ENCODE assay signal across 1 cellular context in the genomic region with DNA sequence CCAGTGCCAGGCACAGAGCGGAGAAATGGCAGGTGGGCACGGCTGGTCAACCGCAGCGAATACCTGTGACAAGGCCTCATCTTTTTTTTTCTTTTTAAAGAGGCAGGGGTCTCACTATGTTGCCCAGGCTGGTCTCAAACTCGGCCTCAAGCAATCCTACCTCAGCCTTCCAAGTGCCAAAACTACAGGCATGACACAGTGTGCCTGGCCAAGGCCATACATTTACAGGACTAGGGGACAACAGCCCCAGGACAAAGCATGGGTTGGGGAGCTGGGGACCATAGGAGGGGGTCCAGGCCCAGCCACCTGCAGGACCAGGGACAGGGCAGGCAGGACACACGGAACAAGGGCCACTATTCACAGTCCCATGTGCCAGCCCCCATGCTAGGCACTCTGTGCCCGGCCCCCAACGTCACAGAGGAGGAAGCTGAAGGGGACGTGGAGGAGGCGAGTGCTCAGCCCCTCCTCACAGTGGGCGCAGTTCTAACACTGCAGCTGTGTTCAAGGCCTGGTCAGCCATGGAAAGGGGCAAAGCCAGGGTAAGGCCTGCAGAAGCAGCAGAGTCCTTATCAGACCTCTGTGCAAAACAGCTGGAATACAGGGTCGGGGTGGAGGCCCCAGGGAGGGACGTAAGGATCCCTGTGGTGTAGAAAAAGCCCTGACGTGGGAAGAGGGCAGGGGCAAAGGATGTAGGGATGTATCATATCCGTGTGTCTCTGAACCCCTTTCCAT.
TF ChIP-seq lines count a peak whose summit lies in the region.

No MANE protein-coding gene starts in this region.

TF ChIP-seq in SK-N-SH, 30 proteins besides CTCF, POLR2A, EP300 and RAD21 (continued from another document):
- TF ChIP-seq, protein P1, sequence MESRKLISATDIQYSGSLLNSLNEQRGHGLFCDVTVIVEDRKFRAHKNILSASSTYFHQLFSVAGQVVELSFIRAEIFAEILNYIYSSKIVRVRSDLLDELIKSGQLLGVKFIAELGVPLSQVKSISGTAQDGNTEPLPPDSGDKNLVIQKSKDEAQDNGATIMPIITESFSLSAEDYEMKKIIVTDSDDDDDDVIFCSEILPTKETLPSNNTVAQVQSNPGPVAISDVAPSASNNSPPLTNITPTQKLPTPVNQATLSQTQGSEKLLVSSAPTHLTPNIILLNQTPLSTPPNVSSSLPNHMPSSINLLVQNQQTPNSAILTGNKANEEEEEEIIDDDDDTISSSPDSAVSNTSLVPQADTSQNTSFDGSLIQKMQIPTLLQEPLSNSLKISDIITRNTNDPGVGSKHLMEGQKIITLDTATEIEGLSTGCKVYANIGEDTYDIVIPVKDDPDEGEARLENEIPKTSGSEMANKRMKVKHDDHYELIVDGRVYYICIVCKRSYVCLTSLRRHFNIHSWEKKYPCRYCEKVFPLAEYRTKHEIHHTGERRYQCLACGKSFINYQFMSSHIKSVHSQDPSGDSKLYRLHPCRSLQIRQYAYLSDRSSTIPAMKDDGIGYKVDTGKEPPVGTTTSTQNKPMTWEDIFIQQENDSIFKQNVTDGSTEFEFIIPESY (IDR thresholded peaks at IDR 0.05; ENCODE audit: borderline replicate concordance, low read depth) = no peak
- TF ChIP-seq TAF1 (IDR thresholded peaks at IDR 0.05; ENCODE audit: borderline replicate concordance, low read depth, low read length) (no peak), JUND (IDR thresholded peaks at IDR 0.05) (no peak), EZH2phosphoT487 (IDR thresholded peaks at IDR 0.05; ENCODE audit: borderline replicate concordance, low read depth) (no peak)
- TF ChIP-seq, protein P2, sequence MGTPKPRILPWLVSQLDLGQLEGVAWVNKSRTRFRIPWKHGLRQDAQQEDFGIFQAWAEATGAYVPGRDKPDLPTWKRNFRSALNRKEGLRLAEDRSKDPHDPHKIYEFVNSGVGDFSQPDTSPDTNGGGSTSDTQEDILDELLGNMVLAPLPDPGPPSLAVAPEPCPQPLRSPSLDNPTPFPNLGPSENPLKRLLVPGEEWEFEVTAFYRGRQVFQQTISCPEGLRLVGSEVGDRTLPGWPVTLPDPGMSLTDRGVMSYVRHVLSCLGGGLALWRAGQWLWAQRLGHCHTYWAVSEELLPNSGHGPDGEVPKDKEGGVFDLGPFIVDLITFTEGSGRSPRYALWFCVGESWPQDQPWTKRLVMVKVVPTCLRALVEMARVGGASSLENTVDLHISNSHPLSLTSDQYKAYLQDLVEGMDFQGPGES (IDR thresholded peaks at IDR 0.05; ENCODE audit: low read depth, low read length) = no peak
TF ChIP-seq in SK-N-SH: peak in this region for 0.
